ENCODE assay signal across 10 cellular contexts in the genomic region with DNA sequence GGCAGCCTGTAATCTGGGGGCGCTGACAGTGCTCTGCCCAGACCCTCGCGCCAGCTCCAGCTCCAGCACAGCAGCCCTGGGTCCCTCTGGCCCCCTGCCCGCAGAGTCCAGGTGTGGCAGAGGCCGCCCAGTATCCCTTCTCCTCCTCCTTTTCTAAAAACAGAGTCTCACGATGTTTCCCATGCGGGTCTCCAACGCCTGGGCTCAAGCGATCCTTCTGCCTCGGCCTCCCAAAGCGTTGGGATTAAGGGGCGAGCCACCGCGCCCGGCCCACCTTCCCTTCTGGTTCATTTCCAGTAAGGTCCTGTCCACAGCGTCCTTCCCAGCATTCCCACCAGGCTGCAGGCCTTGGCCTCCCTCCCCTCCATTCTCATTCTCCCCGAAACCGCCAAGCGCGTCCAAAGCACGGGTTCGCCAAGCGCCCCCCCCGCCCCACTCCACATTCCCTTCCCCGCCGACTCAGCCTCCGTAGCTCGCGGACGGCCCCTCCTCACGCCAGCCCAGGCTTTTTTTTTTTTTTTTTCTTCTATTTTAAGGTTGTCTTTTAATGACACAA. TPM values are rescaled to one million over a fixed set of nuclear protein-coding genes. Genes with fewer than 3 reads are reported as not detected.
DNase-seq lines count a peak whose midpoint lies in the region; ATAC-seq and TF ChIP-seq lines count a peak whose summit lies in the region.
"Had no signal": no experiment of that assay in that cellular context is flagged by ENCODE, and none has a peak within 500 bp of the region (broad histone marks: within the 10 kb centered on the region; RNA-seq: fewer than 3 reads in every experiment).

No MANE protein-coding gene starts in this region.

- H3K36me3 Mint-ChIP-seq in activated CD8-positive, alpha-beta T cell treated with anti-CD3 and anti-CD28 coated beads, Interleukin-2, amount 10 ng/mL, durations not matched to agents 7 days and 5 days (ENCODE audit: low read depth): no peaks in the 10 kb centered on the region
- H3K36me3 Mint-ChIP-seq: stimulated activated naive B cell treated with anti-CD40 and anti-IgM and Interleukin-4, amounts not matched to agents 10 μg/mL and 1 μg/mL and 100 μg/mL, for 72 hours had no signal

- H3K9me3 Mint-ChIP-seq in activated CD8-positive, alpha-beta T cell treated with anti-CD3 and anti-CD28 coated beads, Interleukin-2, amount 10 ng/mL, durations not matched to agents 7 days and 5 days (ENCODE audit: insufficient read depth): no peaks in the 10 kb centered on the region

- peaks cover 28% of the 10 kb centered on the region for H3K4me1 Mint-ChIP-seq in activated CD8-positive, alpha-beta T cell treated with anti-CD3 and anti-CD28 coated beads, Interleukin-2, amount 10 ng/mL, durations not matched to agents 7 days and 5 days (ENCODE audit: low read depth)

- no peaks in the 10 kb centered on the region for H3K9me3 ChIP-seq in A673 (ENCODE audit: low read depth, low read length, poor library complexity, severe bottlenecking)
- no peaks in the 10 kb centered on the region for H3K9me3 ChIP-seq in mesodermal cell (ENCODE audit: control insufficient read depth, low read length)
- H3K9me3 ChIP-seq: lower lobe of right lung had no signal

- BruUV-seq in A673 (replicated peaks; lab: Mats Ljungman, UMichigan): no TSS peak

- no peak for TF ChIP-seq CTCF in A673 (conservative IDR thresholded peaks at IDR 0.05; ENCODE audit: low read depth, low read length)

- WGBS in mesodermal cell (ENCODE audit: insufficient coverage in 2 of 2), 2 experiments: 39 to 45% methylated on average over 14 to 18 of the region's 31 CpGs

- peaks cover 44% of the 10 kb centered on the region for H3K4me1 ChIP-seq in A673 (ENCODE audit: insufficient read depth, low read length, poor library complexity, severe bottlenecking)
- peaks cover 10% of the 10 kb centered on the region for H3K4me1 ChIP-seq in mesodermal cell (ENCODE audit: control insufficient read depth, insufficient read depth, low read length, poor library complexity, severe bottlenecking)

- CTCF ChIA-PET in A673 (lab: Charles Lee): interaction anchor here (0.5 kb wide), 1 partner anchor 120 kb away, joined by 6 read pairs; no protein-coding TSS in a partner anchor
- CTCF ChIA-PET in activated CD8-positive, alpha-beta T cell treated with anti-CD3 and anti-CD28 coated beads, Interleukin-2, amount 10 ng/mL, durations not matched to agents 7 days and 5 days (lab: Charles Lee): no interaction called here

- DNase-seq in A673 (ENCODE audit: low spot score) (no peak), COLO668 (lab: John Stamatoyannopoulos, UW; ENCODE audit: unreplicated experiment) (peak; percentile 69), HuH-7 (ENCODE audit: low spot score) (no peak), 8988T (no peak)
- DNase-seq in activated CD8-positive, alpha-beta T cell treated with anti-CD3 and anti-CD28 coated beads, Interleukin-2, amount 10 ng/mL, durations not matched to agents 7 days and 5 days: no peak
- DNase-seq: lower lobe of right lung; stimulated activated naive B cell treated with anti-CD40 and anti-IgM and Interleukin-4, amounts not matched to agents 10 μg/mL and 1 μg/mL and 100 μg/mL, for 72 hours had no signal

- no peak overlapping the region for H3K4me3 ChIP-seq in A673 (ENCODE audit: low read depth, low read length, poor library complexity, severe bottlenecking)
- H3K4me3 ChIP-seq in mesodermal cell (ENCODE audit: extremely low read depth, insufficient read depth, low read length, poor library complexity, severe bottlenecking): no peak overlapping the region

- peak overlapping the region; percentile 31 for H3K4me3 Mint-ChIP-seq in activated CD8-positive, alpha-beta T cell treated with anti-CD3 and anti-CD28 coated beads, Interleukin-2, amount 10 ng/mL, durations not matched to agents 7 days and 5 days

- H3K36me3 ChIP-seq in A673 (ENCODE audit: insufficient read depth, low read length, poor library complexity, severe bottlenecking) (no peaks in the 10 kb centered on the region), mesodermal cell (ENCODE audit: control insufficient read depth, insufficient read depth, low read length) (no peaks in the 10 kb centered on the region)
- H3K36me3 ChIP-seq: lower lobe of right lung had no signal

- H3K27me3 ChIP-seq in A673 (replicated peaks; ENCODE audit: insufficient read depth, low read depth, low read length, poor library complexity): no peaks in the 10 kb centered on the region

- peaks cover 14% of the 10 kb centered on the region for H3K27me3 Mint-ChIP-seq in activated CD8-positive, alpha-beta T cell treated with anti-CD3 and anti-CD28 coated beads, Interleukin-2, amount 10 ng/mL, durations not matched to agents 7 days and 5 days (ENCODE audit: low read depth)

- H3K27ac Mint-ChIP-seq in activated CD8-positive, alpha-beta T cell treated with anti-CD3 and anti-CD28 coated beads, Interleukin-2, amount 10 ng/mL, durations not matched to agents 7 days and 5 days: no peak overlapping the region
- H3K27ac Mint-ChIP-seq: stimulated activated naive B cell treated with anti-CD40 and anti-IgM and Interleukin-4, amounts not matched to agents 10 μg/mL and 1 μg/mL and 100 μg/mL, for 72 hours had no signal

- POLR2A ChIA-PET in A673 (lab: Charles Lee; ENCODE audit: low non-redundant PET): no interaction called here
- POLR2A ChIA-PET in activated CD8-positive, alpha-beta T cell treated with anti-CD3 and anti-CD28 coated beads, Interleukin-2, amount 10 ng/mL, durations not matched to agents 7 days and 5 days (lab: Charles Lee): no interaction called here

- no peak for ATAC-seq in activated CD8-positive, alpha-beta T cell treated with anti-CD3 and anti-CD28 coated beads, Interleukin-2, amount 10 ng/mL, durations not matched to agents 7 days and 5 days
- ATAC-seq in GM21515 (IDR thresholded peaks at IDR 0.05; ENCODE audit: unreplicated experiment) (no peak), GM18870 (IDR thresholded peaks at IDR 0.05; ENCODE audit: unreplicated experiment) (no peak)
- ATAC-seq: lower lobe of right lung; stimulated activated naive B cell treated with anti-CD40 and anti-IgM and Interleukin-4, amounts not matched to agents 10 μg/mL and 1 μg/mL and 100 μg/mL, for 72 hours had no signal

- intact Hi-C loops in A673 (cut with micrococcal nuclease; ENCODE audit: unreplicated experiment): loop anchor here (5.0 to 10.0 kb wide), 3 partner anchors 84 to 176 kb away; no protein-coding TSS in a partner anchor

- H3K27ac ChIP-seq in A673 (ENCODE audit: low read depth, low read length, poor library complexity, severe bottlenecking): peak overlapping the region; percentile 80
- H3K27ac ChIP-seq in mesodermal cell (ENCODE audit: low read depth, low read length, severe bottlenecking): peak overlapping the region; percentile 49
- H3K27ac ChIP-seq: lower lobe of right lung had no signal

RNA-seq across cellular contexts. Expression of gene PCBP3, which starts 2.0 kb away (rescaled TPM):
- total RNA-seq in A673 (2021): 22.0 and 25.6 TPM in 2 replicates
- 1 to 10 TPM; 1.3 to 1.4 TPM for total RNA-seq in activated CD8-positive, alpha-beta T cell treated with anti-CD3 and anti-CD28 coated beads, Interleukin-2, amount 10 ng/mL, durations not matched to agents 7 days and 5 days
- 4.9 TPM for polyA plus RNA-seq in mesodermal cell (2013, experiment 1 of 2)
- polyA plus RNA-seq in mesodermal cell (2013, experiment 2 of 2): 3.1 TPM
